In genomic region chr15:96268421-96269204, GRCh38 we compare ENCODE assay signal across 1 cellular context.
TF ChIP-seq lines count a peak whose summit lies in the region.

No MANE protein-coding gene starts in this region.

TF ChIP-seq in K562, 482 proteins besides CTCF, POLR2A, EP300 and RAD21 (continued from another document):
- TF ChIP-seq ZNF449 (CRISPR knock-in tag; IDR thresholded peaks at IDR 0.05), result no peak
- no peak for TF ChIP-seq SIX5 (IDR thresholded peaks at IDR 0.05; ENCODE audit: borderline replicate concordance in 1 of 2, insufficient read depth in 1 of 2, low read depth in 1 of 2, low read length in 2 of 2)
- TF ChIP-seq ZNF121 (CRISPR knock-in tag; conservative IDR thresholded peaks at IDR 0.05), result no peak
- TF ChIP-seq SAFB (IDR thresholded peaks at IDR 0.05; ENCODE audit: borderline replicate concordance, low read depth, low read length), result no peak
- TF ChIP-seq CC2D1A (IDR thresholded peaks at IDR 0.05), result peak; percentile 40; the same call in 1 of the 2 replicates
- TF ChIP-seq MEIS2 (IDR thresholded peaks at IDR 0.05; ENCODE audit: partially characterized antibody), result peak; percentile 31
- peak; percentile 85 for TF ChIP-seq ZBTB33 (CRISPR knock-in tag; IDR thresholded peaks at IDR 0.05)
- TF ChIP-seq SMARCB1 (IDR thresholded peaks at IDR 0.05; ENCODE audit: insufficient read length, low read depth), result no peak
- TF ChIP-seq RFX1 (IDR thresholded peaks at IDR 0.05), result peak; percentile 66
- no peak for TF ChIP-seq ZNF79 (CRISPR knock-in tag; IDR thresholded peaks at IDR 0.05; ENCODE audit: low read depth)
